ENCODE assay signal across 9 cellular contexts in the genomic region with DNA sequence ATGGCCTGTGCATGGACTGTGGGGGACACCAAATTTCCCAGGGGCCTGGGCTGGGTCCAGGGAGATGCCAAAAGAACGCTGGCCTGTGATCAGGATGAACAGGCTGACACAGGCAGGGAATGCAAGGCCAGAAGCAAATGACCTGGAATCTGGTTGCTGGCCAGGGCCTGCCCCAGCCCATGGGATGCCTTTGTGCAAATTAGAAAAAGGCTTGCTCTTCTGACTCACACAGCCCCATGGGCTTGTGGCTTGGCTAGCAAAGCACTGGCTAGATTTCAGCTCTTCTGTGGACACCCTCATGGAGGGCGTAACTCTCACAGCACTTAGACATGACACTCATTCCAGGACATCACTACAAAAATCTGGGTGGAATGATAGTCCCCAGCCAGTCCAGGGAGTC. TPM values are rescaled to one million over a fixed set of nuclear protein-coding genes. Genes with fewer than 3 reads are reported as not detected.
DNase-seq lines count a peak whose midpoint lies in the region; ATAC-seq, FAIRE-seq and TF ChIP-seq lines count a peak whose summit lies in the region.
"Had no signal": no experiment of that assay in that cellular context is flagged by ENCODE, and none has a peak within 500 bp of the region (broad histone marks: within the 10 kb centered on the region; RNA-seq: fewer than 3 reads in every experiment).

No MANE protein-coding gene starts in this region.

- TF ChIP-seq CTCF in A549 (IDR thresholded peaks at IDR 0.05) (no peak), epithelial cell of esophagus (IDR thresholded peaks at IDR 0.05; ENCODE audit: insufficient read depth, low read depth, low read length, missing control alignments) (no peak)

- H4K5ac ChIP-seq in mesendoderm (ENCODE audit: low read length) = no peak overlapping the region

- no peak overlapping the region for H3K4me2 ChIP-seq in A549
- no peak overlapping the region for H3K4me2 ChIP-seq in mesendoderm (ENCODE audit: low read length)

- no peak overlapping the region for H3K18ac ChIP-seq in mesendoderm (ENCODE audit: low read length)

- TF ChIP-seq POLR2A in A549 (IDR thresholded peaks at IDR 0.05; ENCODE audit: low read length) = no peak

- DNase-seq in A549 (ENCODE audit: low read depth in 1 of 2, low spot score in 1 of 2) (no peak), M059J (ENCODE audit: low read depth) (peak; percentile 90), epithelial cell of esophagus (ENCODE audit: low read depth) (peak; percentile 78), mesendoderm (peak; percentile 30)
- DNase-seq in stimulated activated CD4-positive, alpha-beta T cell treated with anti-CD3 and anti-CD28 coated beads, Interleukin-4, amount 100 ng/mL, for 24 hours = no peak
- no peak for DNase-seq in NK-92 treated with Interleukin-12 subunit alpha and Interleukin-12 subunit beta, amount 100 ng/mL, for 24 hours (lab: John Stamatoyannopoulos, UW)
- DNase-seq: effector CD8-positive, alpha-beta T cell had no signal

- 56% methylated on average over 2 of the region's 2 CpGs for WGBS in A549 (ENCODE audit: missing lambda C conversion rate)
- WGBS in mesendoderm (ENCODE audit: extremely low coverage, insufficient coverage, low lambda C conversion rate) = no CpG with 5 or more reads among the region's 2 CpGs

- H3K79me1 ChIP-seq in mesendoderm (ENCODE audit: low read length) = no peaks in the 10 kb centered on the region

- H2BK15ac ChIP-seq in mesendoderm (replicated peaks; ENCODE audit: low read depth) = no peak overlapping the region

- H3K9me3 ChIP-seq in A549 = peaks cover 9% of the 10 kb centered on the region; the same call in 2 of the 3 replicates

- H3K56ac ChIP-seq in mesendoderm (ENCODE audit: low read length) = no peak overlapping the region

- FAIRE-seq in A549 (lab: Jason Lieb, UNC) = no peak

- H2BK5ac ChIP-seq in mesendoderm (ENCODE audit: low read length) = no peak overlapping the region

- no peak overlapping the region for H2AK5ac ChIP-seq in mesendoderm (ENCODE audit: low read length)

- CTCF ChIA-PET in A549 (lab: Yijun Ruan, JAX) = no interaction called here

- no peak for TF ChIP-seq RAD21 in A549 (conservative IDR thresholded peaks at IDR 0.05 in 1 of 2, IDR thresholded peaks at IDR 0.05 in 1 of 2)

- H2BK120ac ChIP-seq in mesendoderm (ENCODE audit: low read depth, low read length) = no peak overlapping the region

- no peak overlapping the region for H3K4ac ChIP-seq in mesendoderm (ENCODE audit: low read depth, low read length)

- H3K27ac ChIP-seq in A549 = no peak overlapping the region
- H3K27ac ChIP-seq in mesendoderm (ENCODE audit: low read depth, low read length) = no peak overlapping the region

- H3K9ac ChIP-seq in mesendoderm (ENCODE audit: low read length) = no peak overlapping the region

- no peak overlapping the region for H4K8ac ChIP-seq in mesendoderm (ENCODE audit: low read depth, low read length)

- H3K4me1 ChIP-seq in A549 (peaks cover 18% of the 10 kb centered on the region), mesendoderm (ENCODE audit: control insufficient read depth, low read depth, low read length) (peaks cover 6% of the 10 kb centered on the region)

- POLR2A ChIA-PET in A549 (lab: Yijun Ruan, JAX) = no interaction called here

- no peak overlapping the region for H3K23ac ChIP-seq in mesendoderm (ENCODE audit: low read length)

- H3K4me3 ChIP-seq in A549 (no peak overlapping the region), epithelial cell of esophagus (ENCODE audit: low read length) (no peak overlapping the region), mesendoderm (ENCODE audit: low read length) (no peak overlapping the region)

- no peak for TF ChIP-seq EP300 in A549 (IDR thresholded peaks at IDR 0.05)

- ATAC-seq in A549 = peak; percentile 38 to 46; a peak in 2 of 6 replicates
- no peak for ATAC-seq in GM18870 (IDR thresholded peaks at IDR 0.05; ENCODE audit: unreplicated experiment)
- no peak for ATAC-seq in GM19455 (IDR thresholded peaks at IDR 0.05; ENCODE audit: unreplicated experiment)

- H3K36me3 ChIP-seq in mesendoderm (ENCODE audit: control insufficient read depth, insufficient read depth, low read length) = no peaks in the 10 kb centered on the region

- H3K79me2 ChIP-seq in mesendoderm (ENCODE audit: control insufficient read depth, insufficient read depth, low read length) = no peaks in the 10 kb centered on the region

- no peaks in the 10 kb centered on the region for H3K27me3 ChIP-seq in mesendoderm (ENCODE audit: insufficient read depth, low read length, poor library complexity)

TF ChIP-seq in A549, 52 proteins besides CTCF, POLR2A, EP300 and RAD21:
- TF ChIP-seq CHD2 (IDR thresholded peaks at IDR 0.05; ENCODE audit: low read length, partially characterized antibody) (no peak), CBX2 (IDR thresholded peaks at IDR 0.05; ENCODE audit: borderline replicate concordance, low read depth) (no peak), ZC3H11A (IDR thresholded peaks at IDR 0.05) (no peak), MYC (IDR thresholded peaks at IDR 0.05; ENCODE audit: borderline replicate concordance, low read length) (no peak), RFX5 (IDR thresholded peaks at IDR 0.05) (no peak), CHD4 (IDR thresholded peaks at IDR 0.05; ENCODE audit: borderline replicate concordance) (no peak)

RNA-seq across cellular contexts. Expression of a gene that starts 45.8 kb away (rescaled TPM):
- 11.6 and 15.8 TPM in 2 replicates for polyA plus RNA-seq in A549 (2011; rRNA removed)
- polyA plus RNA-seq in A549 (2012; cell fraction: cytosol; rRNA removed) = 2.6 and 3.0 TPM in 2 replicates
- 1.3 and 2.0 TPM in 2 replicates for polyA plus RNA-seq in A549 (2012; cell fraction: nucleus; rRNA removed)
- polyA plus RNA-seq in A549 (2017; fragmentation: RNase III; extraction: RNeasy Plus Mini Kit Qiagen cat#74134 plus additional on column Dnase treatment) = 7.6 to 8.6 TPM (median 7.9 TPM) in 3 replicates
- polyA minus RNA-seq in A549 (2011; rRNA and poly(A)+ RNA removed) = 7.4 and 7.7 TPM in 2 replicates
- 3.3 and 6.6 TPM in 2 replicates for total RNA-seq in M059J (2014; rRNA removed; shearing (Covaris generic))
- 29.3 TPM for polyA plus RNA-seq in mesendoderm (2013, experiment 1 of 2)
- 29.8 TPM for polyA plus RNA-seq in mesendoderm (2013, experiment 2 of 2)

Comparison
In these comparisons a context has a peak if more than half of its experiments do, and no peak if none do; other contexts are left out.
1. ATAC-seq: peak in A549 (2 of 2); none in GM18870 (single experiment) and GM19455 (single experiment).
2. DNase-seq: peak in M059J (single experiment), epithelial cell of esophagus (single experiment) and mesendoderm (single experiment); none in A549 (0 of 2), stimulated activated CD4-positive, alpha-beta T cell treated with anti-CD3 and anti-CD28 coated beads, Interleukin-4, amount 100 ng/mL, for 24 hours (single experiment) and NK-92 treated with Interleukin-12 subunit alpha and Interleukin-12 subunit beta, amount 100 ng/mL, for 24 hours (single experiment).